ENCODE assay signal across 24 cellular contexts in the genomic region with DNA sequence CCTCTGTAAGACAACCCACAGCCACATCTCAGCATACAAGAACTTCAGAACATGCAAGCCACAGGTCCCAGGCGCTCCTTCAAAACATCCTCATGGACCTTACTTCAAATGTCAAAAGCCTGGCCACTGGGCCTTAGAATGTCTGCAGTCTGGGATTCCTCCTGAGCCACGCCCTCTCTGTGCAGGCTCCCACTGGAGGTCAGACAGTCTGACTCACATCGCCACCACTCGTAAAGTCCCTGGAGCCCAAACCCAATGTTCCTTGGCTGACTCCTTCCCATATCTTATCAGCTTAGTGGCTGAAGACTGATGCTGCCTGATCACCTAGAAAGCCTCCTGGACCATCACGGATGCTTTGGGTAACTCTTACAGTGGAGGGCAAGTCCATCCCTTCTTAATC.
A peak's percentile ranks its signal among the peaks of the same experiment; 100 is the strongest.
DNase-seq lines count a peak whose midpoint lies in the region; ATAC-seq, FAIRE-seq and TF ChIP-seq lines count a peak whose summit lies in the region.
"Had no signal": no experiment of that assay in that cellular context is flagged by ENCODE, and none has a peak within 500 bp of the region (broad histone marks: within the 10 kb centered on the region; RNA-seq: fewer than 3 reads in every experiment).

No MANE protein-coding gene starts in this region.

- ATAC-seq in RWPE2 (ENCODE audit: low read depth): peak; percentile 62; the same call in 2 of the 3 replicates
- ATAC-seq: CD8-positive, alpha-beta T cell; Right ventricle myocardium inferior had no signal

- DNase-seq in GM23248 (peak; percentile 32), RWPE2 (ENCODE audit: low spot score) (peak; percentile 48), fibroblast of villous mesenchyme (ENCODE audit: low read depth) (peak; percentile 13), stomach (no peak), smooth muscle cell (lab: John Stamatoyannopoulos, UW; ENCODE audit: unreplicated experiment) (no peak), right atrium auricular region (ENCODE audit: low spot score) (no peak), D721Med (ENCODE audit: insufficient read length, low spot score) (no peak)
- DNase-seq: ACHN; C1 segment of cervical spinal cord; Calu3; CD8-positive, alpha-beta T cell; DMS53; H9; KG1; NCI-H1105 treated with DMSO at 0.1 percent for 48 hours; NCI-H1694; NCI-H2081; NCI-H2171; NCI-H345; NCI-H524; NCI-H774; Peyer's patch had no signal

- TF ChIP-seq CTCF in RWPE2 (IDR thresholded peaks at IDR 0.05; ENCODE audit: poor library complexity, severe bottlenecking) (no peak), fibroblast of villous mesenchyme (IDR thresholded peaks at IDR 0.05; ENCODE audit: insufficient read depth, low read depth, low read length) (no peak), stomach (IDR thresholded peaks at IDR 0.05) (no peak), smooth muscle cell (IDR thresholded peaks at IDR 0.05; ENCODE audit: borderline replicate concordance, insufficient read depth, poor library complexity, severe bottlenecking) (no peak), right atrium auricular region (IDR thresholded peaks at IDR 0.05) (no peak), D721Med (IDR thresholded peaks at IDR 0.05; ENCODE audit: insufficient read depth, missing control alignments) (no peak)

- H3K27ac ChIP-seq in GM23248 (no peak overlapping the region), RWPE2 (ENCODE audit: poor library complexity, severe bottlenecking) (peak overlapping the region; percentile 75), stomach (no peak overlapping the region), smooth muscle cell (ENCODE audit: low read depth) (no peak overlapping the region), right atrium auricular region (no peak overlapping the region)
- H3K27ac ChIP-seq: Peyer's patch had no signal

- no peak for FAIRE-seq in D721Med (lab: Jason Lieb, UNC)
- FAIRE-seq: GM12891 had no signal

- H3K27me3 ChIP-seq in GM23248 (replicated peaks; ENCODE audit: insufficient read depth) (no peaks in the 10 kb centered on the region), RWPE2 (ENCODE audit: insufficient read depth, poor library complexity, severe bottlenecking) (no peaks in the 10 kb centered on the region), stomach (no peaks in the 10 kb centered on the region), smooth muscle cell (ENCODE audit: low read depth) (no peaks in the 10 kb centered on the region), right atrium auricular region (no peaks in the 10 kb centered on the region)
- H3K27me3 ChIP-seq: Peyer's patch had no signal

- no peaks in the 10 kb centered on the region for H3K9me2 ChIP-seq in GM23248 (ENCODE audit: insufficient read depth)

- in situ Hi-C loops in GM23248 (cut with MboI): no loop called here

- H2AFZ ChIP-seq in GM23248 (no peak overlapping the region), smooth muscle cell (ENCODE audit: low read depth) (no peak overlapping the region)

- H3K4me1 ChIP-seq in GM23248 (ENCODE audit: insufficient read depth): peaks cover 14% of the 10 kb centered on the region
- H3K4me1 ChIP-seq in RWPE2 (ENCODE audit: insufficient read depth, poor library complexity, severe bottlenecking): peaks cover 22% of the 10 kb centered on the region
- no peaks in the 10 kb centered on the region for H3K4me1 ChIP-seq in stomach
- no peaks in the 10 kb centered on the region for H3K4me1 ChIP-seq in smooth muscle cell (ENCODE audit: low read depth)
- H3K4me1 ChIP-seq in right atrium auricular region: no peaks in the 10 kb centered on the region
- H3K4me1 ChIP-seq: Peyer's patch had no signal

- no peak for TF ChIP-seq POLR2A in stomach (IDR thresholded peaks at IDR 0.05)

- H3F3A ChIP-seq in GM23248 (ENCODE audit: insufficient read depth) (no peaks in the 10 kb centered on the region), smooth muscle cell (ENCODE audit: low read depth) (no peaks in the 10 kb centered on the region)

- H3K4me2 ChIP-seq in GM23248 (ENCODE audit: unreplicated experiment): no peak overlapping the region
- H3K4me2 ChIP-seq in smooth muscle cell: no peak overlapping the region

- TF ChIP-seq EP300 in stomach (IDR thresholded peaks at IDR 0.05): no peak

- H3K79me2 ChIP-seq in GM23248 (ENCODE audit: insufficient read depth) (no peaks in the 10 kb centered on the region), smooth muscle cell (ENCODE audit: low read depth) (no peaks in the 10 kb centered on the region)

- no peak overlapping the region for H3K9ac ChIP-seq in GM23248
- H3K9ac ChIP-seq in smooth muscle cell (ENCODE audit: low read depth): no peak overlapping the region

- H3K9me3 ChIP-seq in GM23248 (ENCODE audit: low read depth) (no peaks in the 10 kb centered on the region), RWPE2 (ENCODE audit: severe bottlenecking) (no peaks in the 10 kb centered on the region), stomach (no peaks in the 10 kb centered on the region), smooth muscle cell (replicated peaks; ENCODE audit: low read depth) (no peaks in the 10 kb centered on the region), right atrium auricular region (no peaks in the 10 kb centered on the region)
- H3K9me3 ChIP-seq: Peyer's patch had no signal

- H3K4me3 ChIP-seq in GM23248: no peak overlapping the region
- no peak overlapping the region for H3K4me3 ChIP-seq in RWPE2 (ENCODE audit: severe bottlenecking)
- H3K4me3 ChIP-seq in fibroblast of villous mesenchyme (ENCODE audit: low read depth, low read length): no peak overlapping the region
- no peak overlapping the region for H3K4me3 ChIP-seq in stomach
- H3K4me3 ChIP-seq in smooth muscle cell: no peak overlapping the region
- no peak overlapping the region for H3K4me3 ChIP-seq in right atrium auricular region
- H3K4me3 ChIP-seq: Peyer's patch had no signal

- 87 to 96% methylated on average over 5 of the region's 5 CpGs for WGBS in GM23248 (ENCODE audit: low coverage in 1 of 2, low lambda C conversion rate in 2 of 2, missing lambda C conversion rate in 2 of 2), 2 experiments
- 84 to 92% (median 87%) methylated on average over 5 of the region's 5 CpGs; no CpG with 5 or more reads in 2 of the 5 donors for WGBS in stomach, 5 donors
- WGBS in smooth muscle cell (ENCODE audit: low lambda C conversion rate): no CpG with 5 or more reads among the region's 5 CpGs

- H4K20me1 ChIP-seq in GM23248 (ENCODE audit: insufficient read depth) (no peaks in the 10 kb centered on the region), smooth muscle cell (ENCODE audit: low read depth) (no peaks in the 10 kb centered on the region)

- intact Hi-C loops in stomach (cut with DNase I; ENCODE audit: low total_unique reads): no loop called here

- H3K36me3 ChIP-seq in GM23248 (ENCODE audit: low read depth): 0 out of 2 replicates have a peak, but pooled peaks cover 3% of the 10 kb centered on the region
- H3K36me3 ChIP-seq in RWPE2 (ENCODE audit: low read depth): no peaks in the 10 kb centered on the region
- H3K36me3 ChIP-seq in stomach: no peaks in the 10 kb centered on the region
- H3K36me3 ChIP-seq in smooth muscle cell (ENCODE audit: low read depth): no peaks in the 10 kb centered on the region
- no peaks in the 10 kb centered on the region for H3K36me3 ChIP-seq in right atrium auricular region
- H3K36me3 ChIP-seq: Peyer's patch had no signal

Comparison
In these comparisons a context has a peak if more than half of its experiments do, and no peak if none do; other contexts are left out.
1. DNase-seq: peak in GM23248 (single experiment), RWPE2 (single experiment) and fibroblast of villous mesenchyme (single experiment); none in stomach (single experiment), smooth muscle cell (single experiment), right atrium auricular region (single experiment) and D721Med (single experiment).